In the genomic region with DNA sequence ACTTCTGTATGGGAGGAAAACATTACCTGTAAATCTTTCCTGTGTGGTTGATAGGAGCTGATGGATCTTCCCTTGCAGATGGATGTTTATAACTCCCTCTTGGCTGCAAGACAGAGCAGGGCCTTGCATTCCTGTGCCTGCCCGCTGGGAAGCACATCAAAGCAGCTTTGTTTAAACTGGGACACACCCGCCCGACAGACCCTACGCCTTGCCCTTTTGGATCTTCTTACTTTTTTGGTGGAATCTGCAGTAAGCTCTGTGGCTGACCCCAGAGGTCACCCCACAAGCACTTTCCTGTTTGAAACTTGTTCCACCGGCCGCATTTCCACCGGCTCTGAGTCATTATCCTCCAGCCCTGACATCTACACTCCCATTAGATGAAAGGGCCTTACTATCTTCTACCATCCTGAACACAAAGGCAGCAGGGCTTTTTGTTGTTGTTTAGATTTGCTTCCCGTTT, we compare ENCODE assay signal across 1 cellular context.
TF ChIP-seq lines count a peak whose summit lies in the region.

No MANE protein-coding gene starts in this region.

TF ChIP-seq in HepG2, 621 proteins besides CTCF, POLR2A, EP300 and RAD21 (continued from another document and continues in another):
- TF ChIP-seq ZNF350 (CRISPR knock-in tag; IDR thresholded peaks at IDR 0.05; ENCODE audit: borderline replicate concordance, low read depth), result peak; percentile 51; the same call in 1 of the 2 replicates
- TF ChIP-seq, protein P1, sequence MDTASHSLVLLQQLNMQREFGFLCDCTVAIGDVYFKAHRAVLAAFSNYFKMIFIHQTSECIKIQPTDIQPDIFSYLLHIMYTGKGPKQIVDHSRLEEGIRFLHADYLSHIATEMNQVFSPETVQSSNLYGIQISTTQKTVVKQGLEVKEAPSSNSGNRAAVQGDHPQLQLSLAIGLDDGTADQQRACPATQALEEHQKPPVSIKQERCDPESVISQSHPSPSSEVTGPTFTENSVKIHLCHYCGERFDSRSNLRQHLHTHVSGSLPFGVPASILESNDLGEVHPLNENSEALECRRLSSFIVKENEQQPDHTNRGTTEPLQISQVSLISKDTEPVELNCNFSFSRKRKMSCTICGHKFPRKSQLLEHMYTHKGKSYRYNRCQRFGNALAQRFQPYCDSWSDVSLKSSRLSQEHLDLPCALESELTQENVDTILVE (CRISPR knock-in tag; IDR thresholded peaks at IDR 0.05), result no peak
- TF ChIP-seq ZNF841 (CRISPR knock-in tag; IDR thresholded peaks at IDR 0.05; ENCODE audit: borderline replicate concordance), result no peak
- peak; percentile 65 for TF ChIP-seq XRCC5 (optimal IDR thresholded peaks at IDR 0.05; ENCODE audit: low read length)
- TF ChIP-seq, protein P2, sequence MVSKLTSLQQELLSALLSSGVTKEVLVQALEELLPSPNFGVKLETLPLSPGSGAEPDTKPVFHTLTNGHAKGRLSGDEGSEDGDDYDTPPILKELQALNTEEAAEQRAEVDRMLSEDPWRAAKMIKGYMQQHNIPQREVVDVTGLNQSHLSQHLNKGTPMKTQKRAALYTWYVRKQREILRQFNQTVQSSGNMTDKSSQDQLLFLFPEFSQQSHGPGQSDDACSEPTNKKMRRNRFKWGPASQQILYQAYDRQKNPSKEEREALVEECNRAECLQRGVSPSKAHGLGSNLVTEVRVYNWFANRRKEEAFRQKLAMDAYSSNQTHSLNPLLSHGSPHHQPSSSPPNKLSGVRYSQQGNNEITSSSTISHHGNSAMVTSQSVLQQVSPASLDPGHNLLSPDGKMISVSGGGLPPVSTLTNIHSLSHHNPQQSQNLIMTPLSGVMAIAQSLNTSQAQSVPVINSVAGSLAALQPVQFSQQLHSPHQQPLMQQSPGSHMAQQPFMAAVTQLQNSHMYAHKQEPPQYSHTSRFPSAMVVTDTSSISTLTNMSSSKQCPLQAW (CRISPR knock-in tag; IDR thresholded peaks at IDR 0.05), result no peak
- no peak for TF ChIP-seq ZC3H13 (CRISPR knock-in tag; IDR thresholded peaks at IDR 0.05)
- TF ChIP-seq, protein P3, sequence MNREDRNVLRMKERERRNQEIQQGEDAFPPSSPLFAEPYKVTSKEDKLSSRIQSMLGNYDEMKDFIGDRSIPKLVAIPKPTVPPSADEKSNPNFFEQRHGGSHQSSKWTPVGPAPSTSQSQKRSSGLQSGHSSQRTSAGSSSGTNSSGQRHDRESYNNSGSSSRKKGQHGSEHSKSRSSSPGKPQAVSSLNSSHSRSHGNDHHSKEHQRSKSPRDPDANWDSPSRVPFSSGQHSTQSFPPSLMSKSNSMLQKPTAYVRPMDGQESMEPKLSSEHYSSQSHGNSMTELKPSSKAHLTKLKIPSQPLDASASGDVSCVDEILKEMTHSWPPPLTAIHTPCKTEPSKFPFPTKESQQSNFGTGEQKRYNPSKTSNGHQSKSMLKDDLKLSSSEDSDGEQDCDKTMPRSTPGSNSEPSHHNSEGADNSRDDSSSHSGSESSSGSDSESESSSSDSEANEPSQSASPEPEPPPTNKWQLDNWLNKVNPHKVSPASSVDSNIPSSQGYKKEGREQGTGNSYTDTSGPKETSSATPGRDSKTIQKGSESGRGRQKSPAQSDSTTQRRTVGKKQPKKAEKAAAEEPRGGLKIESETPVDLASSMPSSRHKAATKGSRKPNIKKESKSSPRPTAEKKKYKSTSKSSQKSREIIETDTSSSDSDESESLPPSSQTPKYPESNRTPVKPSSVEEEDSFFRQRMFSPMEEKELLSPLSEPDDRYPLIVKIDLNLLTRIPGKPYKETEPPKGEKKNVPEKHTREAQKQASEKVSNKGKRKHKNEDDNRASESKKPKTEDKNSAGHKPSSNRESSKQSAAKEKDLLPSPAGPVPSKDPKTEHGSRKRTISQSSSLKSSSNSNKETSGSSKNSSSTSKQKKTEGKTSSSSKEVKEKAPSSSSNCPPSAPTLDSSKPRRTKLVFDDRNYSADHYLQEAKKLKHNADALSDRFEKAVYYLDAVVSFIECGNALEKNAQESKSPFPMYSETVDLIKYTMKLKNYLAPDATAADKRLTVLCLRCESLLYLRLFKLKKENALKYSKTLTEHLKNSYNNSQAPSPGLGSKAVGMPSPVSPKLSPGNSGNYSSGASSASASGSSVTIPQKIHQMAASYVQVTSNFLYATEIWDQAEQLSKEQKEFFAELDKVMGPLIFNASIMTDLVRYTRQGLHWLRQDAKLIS (CRISPR knock-in tag; IDR thresholded peaks at IDR 0.05), result no peak
- no peak for TF ChIP-seq BRCA1 (CRISPR knock-in tag; IDR thresholded peaks at IDR 0.05)
- TF ChIP-seq ZNF431 (CRISPR knock-in tag; IDR thresholded peaks at IDR 0.05; ENCODE audit: borderline replicate concordance, low read depth), result no peak
- TF ChIP-seq ZNF33B (CRISPR knock-in tag; IDR thresholded peaks at IDR 0.05), result no peak
- TF ChIP-seq ZNF484 (CRISPR knock-in tag; IDR thresholded peaks at IDR 0.05; ENCODE audit: borderline replicate concordance, low read depth), result no peak
- TF ChIP-seq, protein P4, sequence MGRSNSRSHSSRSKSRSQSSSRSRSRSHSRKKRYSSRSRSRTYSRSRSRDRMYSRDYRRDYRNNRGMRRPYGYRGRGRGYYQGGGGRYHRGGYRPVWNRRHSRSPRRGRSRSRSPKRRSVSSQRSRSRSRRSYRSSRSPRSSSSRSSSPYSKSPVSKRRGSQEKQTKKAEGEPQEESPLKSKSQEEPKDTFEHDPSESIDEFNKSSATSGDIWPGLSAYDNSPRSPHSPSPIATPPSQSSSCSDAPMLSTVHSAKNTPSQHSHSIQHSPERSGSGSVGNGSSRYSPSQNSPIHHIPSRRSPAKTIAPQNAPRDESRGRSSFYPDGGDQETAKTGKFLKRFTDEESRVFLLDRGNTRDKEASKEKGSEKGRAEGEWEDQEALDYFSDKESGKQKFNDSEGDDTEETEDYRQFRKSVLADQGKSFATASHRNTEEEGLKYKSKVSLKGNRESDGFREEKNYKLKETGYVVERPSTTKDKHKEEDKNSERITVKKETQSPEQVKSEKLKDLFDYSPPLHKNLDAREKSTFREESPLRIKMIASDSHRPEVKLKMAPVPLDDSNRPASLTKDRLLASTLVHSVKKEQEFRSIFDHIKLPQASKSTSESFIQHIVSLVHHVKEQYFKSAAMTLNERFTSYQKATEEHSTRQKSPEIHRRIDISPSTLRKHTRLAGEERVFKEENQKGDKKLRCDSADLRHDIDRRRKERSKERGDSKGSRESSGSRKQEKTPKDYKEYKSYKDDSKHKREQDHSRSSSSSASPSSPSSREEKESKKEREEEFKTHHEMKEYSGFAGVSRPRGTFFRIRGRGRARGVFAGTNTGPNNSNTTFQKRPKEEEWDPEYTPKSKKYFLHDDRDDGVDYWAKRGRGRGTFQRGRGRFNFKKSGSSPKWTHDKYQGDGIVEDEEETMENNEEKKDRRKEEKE (IDR thresholded peaks at IDR 0.05), result no peak
- TF ChIP-seq, protein P5, sequence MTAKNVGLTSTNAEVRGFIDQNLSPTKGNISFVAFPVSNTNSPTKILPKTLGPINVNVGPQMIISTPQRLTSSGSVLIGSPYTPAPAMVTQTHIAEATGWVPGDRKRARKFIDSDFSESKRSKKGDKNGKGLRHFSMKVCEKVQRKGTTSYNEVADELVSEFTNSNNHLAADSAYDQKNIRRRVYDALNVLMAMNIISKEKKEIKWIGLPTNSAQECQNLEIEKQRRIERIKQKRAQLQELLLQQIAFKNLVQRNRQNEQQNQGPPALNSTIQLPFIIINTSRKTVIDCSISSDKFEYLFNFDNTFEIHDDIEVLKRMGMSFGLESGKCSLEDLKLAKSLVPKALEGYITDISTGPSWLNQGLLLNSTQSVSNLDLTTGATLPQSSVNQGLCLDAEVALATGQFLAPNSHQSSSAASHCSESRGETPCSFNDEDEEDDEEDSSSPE (CRISPR knock-in tag; IDR thresholded peaks at IDR 0.05), result no peak
- no peak for TF ChIP-seq ELF1 (CRISPR knock-in tag; IDR thresholded peaks at IDR 0.05)
- TF ChIP-seq CEBPG (CRISPR knock-in tag; IDR thresholded peaks at IDR 0.05), result peak; percentile 38; the same call in 1 of the 2 replicates
- TF ChIP-seq ZNF329 (CRISPR knock-in tag; IDR thresholded peaks at IDR 0.05; ENCODE audit: low read depth), result no peak
- TF ChIP-seq ZFP36L2 (CRISPR knock-in tag; IDR thresholded peaks at IDR 0.05), result no peak
- TF ChIP-seq, protein P6, sequence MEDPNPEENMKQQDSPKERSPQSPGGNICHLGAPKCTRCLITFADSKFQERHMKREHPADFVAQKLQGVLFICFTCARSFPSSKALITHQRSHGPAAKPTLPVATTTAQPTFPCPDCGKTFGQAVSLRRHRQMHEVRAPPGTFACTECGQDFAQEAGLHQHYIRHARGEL (CRISPR knock-in tag; IDR thresholded peaks at IDR 0.05), result no peak
- TF ChIP-seq ZNF652 (CRISPR knock-in tag; IDR thresholded peaks at IDR 0.05; ENCODE audit: borderline replicate concordance, low read depth), result no peak; the same call in 1 of the 2 replicates
- no peak for TF ChIP-seq ZNF326 (CRISPR knock-in tag; IDR thresholded peaks at IDR 0.05; ENCODE audit: borderline replicate concordance)
- no peak for TF ChIP-seq ZNF382 (CRISPR knock-in tag; IDR thresholded peaks at IDR 0.05; ENCODE audit: borderline replicate concordance)
- TF ChIP-seq MAFF (IDR thresholded peaks at IDR 0.05; ENCODE audit: low read depth, low read length), result no peak
- no peak for TF ChIP-seq CHD2 (IDR thresholded peaks at IDR 0.05; ENCODE audit: low read depth, low read length)
- no peak for TF ChIP-seq ZNF530 (CRISPR knock-in tag; IDR thresholded peaks at IDR 0.05; ENCODE audit: low read depth)
- TF ChIP-seq TAF1 (CRISPR knock-in tag; IDR thresholded peaks at IDR 0.05), result no peak
- TF ChIP-seq, protein P7, sequence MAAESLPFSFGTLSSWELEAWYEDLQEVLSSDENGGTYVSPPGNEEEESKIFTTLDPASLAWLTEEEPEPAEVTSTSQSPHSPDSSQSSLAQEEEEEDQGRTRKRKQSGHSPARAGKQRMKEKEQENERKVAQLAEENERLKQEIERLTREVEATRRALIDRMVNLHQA (CRISPR knock-in tag; IDR thresholded peaks at IDR 0.05), result no peak
- no peak for TF ChIP-seq CCAR2 (optimal IDR thresholded peaks at IDR 0.05; ENCODE audit: low read depth, low read length)
- TF ChIP-seq GTF3A (CRISPR knock-in tag; conservative IDR thresholded peaks at IDR 0.05), result no peak
- TF ChIP-seq, protein P8, sequence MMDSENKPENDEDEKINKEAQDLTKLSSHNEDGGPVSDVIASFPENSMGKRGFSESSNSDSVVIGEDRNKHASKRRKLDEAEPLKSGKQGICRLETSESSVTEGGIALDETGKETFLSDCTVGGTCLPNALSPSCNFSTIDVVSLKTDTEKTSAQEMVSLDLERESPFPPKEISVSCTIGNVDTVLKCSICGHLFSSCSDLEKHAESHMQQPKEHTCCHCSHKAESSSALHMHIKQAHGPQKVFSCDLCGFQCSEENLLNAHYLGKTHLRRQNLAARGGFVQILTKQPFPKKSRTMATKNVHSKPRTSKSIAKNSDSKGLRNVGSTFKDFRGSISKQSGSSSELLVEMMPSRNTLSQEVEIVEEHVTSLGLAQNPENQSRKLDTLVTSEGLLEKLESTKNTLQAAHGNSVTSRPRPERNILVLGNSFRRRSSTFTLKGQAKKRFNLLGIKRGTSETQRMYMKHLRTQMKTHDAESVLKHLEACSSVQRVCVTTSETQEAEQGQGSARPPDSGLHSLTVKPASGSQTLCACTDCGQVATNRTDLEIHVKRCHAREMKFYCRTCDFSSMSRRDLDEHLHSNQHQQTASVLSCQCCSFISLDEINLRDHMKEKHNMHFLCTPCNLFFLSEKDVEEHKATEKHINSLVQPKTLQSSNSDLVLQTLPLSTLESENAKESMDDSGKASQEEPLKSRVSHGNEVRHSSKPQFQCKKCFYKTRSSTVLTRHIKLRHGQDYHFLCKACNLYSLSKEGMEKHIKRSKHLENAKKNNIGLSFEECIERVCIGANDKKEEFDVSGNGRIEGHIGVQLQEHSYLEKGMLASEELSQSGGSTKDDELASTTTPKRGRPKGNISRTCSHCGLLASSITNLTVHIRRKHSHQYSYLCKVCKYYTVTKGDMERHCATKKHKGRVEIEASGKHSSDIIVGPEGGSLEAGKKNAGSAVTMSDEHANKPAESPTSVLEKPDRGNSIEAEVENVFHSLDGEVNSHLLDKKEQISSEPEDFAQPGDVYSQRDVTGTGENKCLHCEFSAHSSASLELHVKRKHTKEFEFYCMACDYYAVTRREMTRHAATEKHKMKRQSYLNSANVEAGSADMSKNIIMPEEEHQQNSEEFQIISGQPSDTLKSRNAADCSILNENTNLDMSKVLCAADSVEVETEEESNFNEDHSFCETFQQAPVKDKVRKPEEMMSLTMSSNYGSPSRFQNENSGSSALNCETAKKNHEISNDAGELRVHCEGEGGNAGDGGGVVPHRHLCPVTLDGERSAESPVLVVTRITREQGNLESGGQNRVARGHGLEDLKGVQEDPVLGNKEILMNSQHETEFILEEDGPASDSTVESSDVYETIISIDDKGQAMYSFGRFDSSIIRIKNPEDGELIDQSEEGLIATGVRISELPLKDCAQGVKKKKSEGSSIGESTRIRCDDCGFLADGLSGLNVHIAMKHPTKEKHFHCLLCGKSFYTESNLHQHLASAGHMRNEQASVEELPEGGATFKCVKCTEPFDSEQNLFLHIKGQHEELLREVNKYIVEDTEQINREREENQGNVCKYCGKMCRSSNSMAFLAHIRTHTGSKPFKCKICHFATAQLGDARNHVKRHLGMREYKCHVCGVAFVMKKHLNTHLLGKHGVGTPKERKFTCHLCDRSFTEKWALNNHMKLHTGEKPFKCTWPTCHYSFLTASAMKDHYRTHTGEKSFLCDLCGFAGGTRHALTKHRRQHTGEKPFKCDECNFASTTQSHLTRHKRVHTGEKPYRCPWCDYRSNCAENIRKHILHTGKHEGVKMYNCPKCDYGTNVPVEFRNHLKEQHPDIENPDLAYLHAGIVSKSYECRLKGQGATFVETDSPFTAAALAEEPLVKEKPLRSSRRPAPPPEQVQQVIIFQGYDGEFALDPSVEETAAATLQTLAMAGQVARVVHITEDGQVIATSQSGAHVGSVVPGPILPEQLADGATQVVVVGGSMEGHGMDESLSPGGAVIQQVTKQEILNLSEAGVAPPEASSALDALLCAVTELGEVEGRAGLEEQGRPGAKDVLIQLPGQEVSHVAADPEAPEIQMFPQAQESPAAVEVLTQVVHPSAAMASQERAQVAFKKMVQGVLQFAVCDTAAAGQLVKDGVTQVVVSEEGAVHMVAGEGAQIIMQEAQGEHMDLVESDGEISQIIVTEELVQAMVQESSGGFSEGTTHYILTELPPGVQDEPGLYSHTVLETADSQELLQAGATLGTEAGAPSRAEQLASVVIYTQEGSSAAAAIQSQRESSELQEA (CRISPR knock-in tag; IDR thresholded peaks at IDR 0.05; ENCODE audit: not compliant biosample characterization), result no peak
- TF ChIP-seq SAFB2 (CRISPR knock-in tag; IDR thresholded peaks at IDR 0.05; ENCODE audit: borderline replicate concordance, low read depth), result no peak
- TF ChIP-seq ZNF17 (CRISPR knock-in tag; IDR thresholded peaks at IDR 0.05), result no peak
- 0 out of 2 replicates have a peak, but pooled peaks have one; percentile 23 for TF ChIP-seq JUND (CRISPR knock-in tag; IDR thresholded peaks at IDR 0.05)
- TF ChIP-seq SRSF1 (optimal IDR thresholded peaks at IDR 0.05; ENCODE audit: low read depth, low read length), result no peak
- peak; percentile 41; the same call in 1 of the 2 replicates for TF ChIP-seq ERF (CRISPR knock-in tag; IDR thresholded peaks at IDR 0.05)
- TF ChIP-seq ZNF572 (CRISPR knock-in tag; IDR thresholded peaks at IDR 0.05), result no peak
- TF ChIP-seq GLI4 (CRISPR knock-in tag; IDR thresholded peaks at IDR 0.05; ENCODE audit: borderline replicate concordance), result no peak
- TF ChIP-seq CENPX (CRISPR knock-in tag; IDR thresholded peaks at IDR 0.05), result no peak
- TF ChIP-seq ELF3 (CRISPR knock-in tag; IDR thresholded peaks at IDR 0.05), result peak; percentile 86
- peak; percentile 24; the same call in 1 of the 2 replicates for TF ChIP-seq GATAD1 (CRISPR knock-in tag; IDR thresholded peaks at IDR 0.05)
- no peak for TF ChIP-seq HMGA1 (CRISPR knock-in tag; conservative IDR thresholded peaks at IDR 0.05)
- TF ChIP-seq CBX1 (IDR thresholded peaks at IDR 0.05; ENCODE audit: low read depth), result peak; percentile 65
- TF ChIP-seq HNF4A (CRISPR knock-in tag; IDR thresholded peaks at IDR 0.05), result peak; percentile 88
- no peak for TF ChIP-seq ZNF282 (IDR thresholded peaks at IDR 0.05; ENCODE audit: partially characterized antibody)
